ENCODE assay signal across 22 cellular contexts in the genomic region with DNA sequence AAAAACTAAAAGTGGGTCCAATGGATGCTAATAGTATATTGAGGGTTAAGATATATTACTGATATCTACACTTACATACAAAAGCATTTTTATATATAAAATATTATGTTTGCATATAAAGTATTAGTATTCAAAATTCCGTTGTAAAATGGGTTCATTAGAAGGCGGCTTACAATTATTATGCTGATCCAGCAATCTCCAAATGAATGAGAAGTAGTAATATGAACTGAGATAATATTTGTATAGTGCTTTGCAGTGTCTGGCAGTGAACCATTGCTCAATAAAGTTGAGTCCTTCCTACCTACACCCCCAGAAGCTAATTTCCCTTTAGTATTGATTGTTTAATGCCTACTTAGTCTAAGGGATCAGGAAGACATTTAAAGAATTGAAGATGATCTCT.
"Had no signal": no experiment of that assay in that cellular context is flagged by ENCODE, and none has a peak within 500 bp of the region (broad histone marks: within the 10 kb centered on the region; RNA-seq: fewer than 3 reads in every experiment).

No MANE protein-coding gene starts in this region.

- H3K27me3 ChIP-seq: esophagus squamous epithelium, gastrocnemius medialis, heart right ventricle, left lung had no signal

- H3K4me3 ChIP-seq: coronary artery, esophagus squamous epithelium, gastrocnemius medialis, heart right ventricle, left lung, lower lobe of right lung, mucosa of descending colon had no signal

- FAIRE-seq: endometrium, islet of Langerhans had no signal

- H3K9me3 ChIP-seq: esophagus squamous epithelium, gastrocnemius medialis, heart right ventricle, left lung, lower lobe of right lung, mucosa of descending colon had no signal

- H3K4me1 ChIP-seq: gastrocnemius medialis, left lung, lower lobe of right lung had no signal

- DNase-seq: effector CD8-positive, alpha-beta T cell; effector memory CD8-positive, alpha-beta T cell; endodermal cell; erythroblast; esophagus squamous epithelium; foreskin fibroblast; gastrocnemius medialis; glutamatergic neuron; head of caudate nucleus; heart right ventricle; hippocampal formation; left cardiac atrium; left lung; left ventricle myocardium superior; lower lobe of right lung; mesenchymal stem cell; mucosa of descending colon; naive B cell; naive thymus-derived CD8-positive, alpha-beta T cell had no signal

- H3K27ac ChIP-seq: coronary artery, esophagus squamous epithelium, gastrocnemius medialis, heart right ventricle, left lung, lower lobe of right lung had no signal

- ATAC-seq: effector memory CD8-positive, alpha-beta T cell; gastrocnemius medialis; heart right ventricle; left cardiac atrium; left lung; left ventricle myocardium superior; lower lobe of right lung; mucosa of descending colon; naive thymus-derived CD8-positive, alpha-beta T cell had no signal

- H3K36me3 ChIP-seq: esophagus squamous epithelium, gastrocnemius medialis, heart right ventricle, left lung, lower lobe of right lung had no signal
